16 cellular contexts compared by ENCODE assay signal in genomic region chr17:16313159-16314090, GRCh38. TPM values are rescaled to one million over a fixed set of nuclear protein-coding genes. Genes with fewer than 3 reads are reported as not detected.
DNase-seq lines count a peak whose midpoint lies in the region; ATAC-seq, FAIRE-seq and TF ChIP-seq lines count a peak whose summit lies in the region.
"Had no signal": no experiment of that assay in that cellular context is flagged by ENCODE, and none has a peak within 500 bp of the region (broad histone marks: within the 10 kb centered on the region; RNA-seq: fewer than 3 reads in every experiment).

No MANE protein-coding gene starts in this region.

- H3K27ac ChIP-seq in A549 (peak overlapping the region in 1 of 2 experiments; percentile 52; a peak in 3 of 6 replicates), HEK293 (ENCODE audit: extremely low read depth, low read depth, low read length) (0 out of 2 replicates have a peak overlapping the region, but pooled peaks have one; percentile 0)

- ATAC-seq in A549 (peak; percentile 41 to 60; a peak in 3 of 6 replicates), left lobe of liver (peak; percentile 96)
- ATAC-seq: GM23338, left cardiac atrium had no signal

- TF ChIP-seq RAD21 in A549 (conservative IDR thresholded peaks at IDR 0.05 in 1 of 2, IDR thresholded peaks at IDR 0.05 in 1 of 2), result no peak

- POLR2A ChIA-PET in A549 (lab: Yijun Ruan, JAX), result interaction anchor here (0.6 to 1.0 kb wide), 2 partner anchors 39 to 83 kb away, joined by 3 to 4 read pairs; partner anchors contain the start of gene CENPV
- POLR2A ChIA-PET in HEK293 (lab: Yijun Ruan, JAX), result interaction anchor here (0.5 to 0.6 kb wide), 2 partner anchors 10 to 39 kb away, joined by 3 to 4 read pairs; no protein-coding TSS in a partner anchor

- peaks cover 0 to 30% of the 10 kb centered on the region in 2 experiments; a peak in 2 of 3 replicates for H3K36me3 ChIP-seq in HEK293 (ENCODE audit: control insufficient read depth in 2 of 2, insufficient read depth in 1 of 2, low read length in 2 of 2)

- peaks cover 13% of the 10 kb centered on the region for H3K4me1 ChIP-seq in A549
- H3K4me1 ChIP-seq in HEK293 (ENCODE audit: control insufficient read depth, insufficient read depth, low read length), result peaks cover 8% of the 10 kb centered on the region

- no peak for TF ChIP-seq CTCF in A549 (IDR thresholded peaks at IDR 0.05)
- TF ChIP-seq CTCF in HEK293 (tag by site-specific recombination; IDR thresholded peaks at IDR 0.05), result no peak
- no peak for TF ChIP-seq CTCF in astrocyte of the cerebellum (IDR thresholded peaks at IDR 0.05; ENCODE audit: low read depth, low read length, missing control alignments)

- no peak for TF ChIP-seq EP300 in A549 (IDR thresholded peaks at IDR 0.05)

- H3K9me3 ChIP-seq in A549 (no peaks in the 10 kb centered on the region), HEK293 (ENCODE audit: control insufficient read depth, insufficient read depth, low read depth, low read length) (no peaks in the 10 kb centered on the region)

- H3K4me2 ChIP-seq in A549, result peak overlapping the region; percentile 27
- H3K4me2 ChIP-seq: GM23338 had no signal

- in situ Hi-C loops in astrocyte of the cerebellum (cut with HindIII; ENCODE audit: low sequenced_read_pairs), result no loop called here

- FAIRE-seq in A549 (lab: Jason Lieb, UNC), result peak; percentile 36
- FAIRE-seq: TTC549 had no signal

- WGBS in A549 (ENCODE audit: missing lambda C conversion rate), result 73% methylated on average over 7 of the region's 7 CpGs

- TF ChIP-seq POLR2A in A549 (IDR thresholded peaks at IDR 0.05; ENCODE audit: low read length), result no peak

- DNase-seq in A549 (ENCODE audit: low read depth in 1 of 2, low spot score in 1 of 2) (peak in 1 of 2 experiments; percentile 19), astrocyte of the cerebellum (ENCODE audit: low read depth) (peak; percentile 53), left lobe of liver (ENCODE audit: low spot score) (peak; percentile 72), H4 (ENCODE audit: low spot score) (no peak), NCI-H524 (lab: John Stamatoyannopoulos, UW) (no peak), T-helper 2 cell (no peak)
- DNase-seq in stimulated activated CD4-positive, alpha-beta T cell treated with anti-CD3 and anti-CD28 coated beads, Interleukin-12 subunit alpha, Interleukin-12 subunit beta, amount 100 ng/mL, for 4 hours, result no peak
- DNase-seq: activated CD8-positive, alpha-beta memory T cell treated with anti-CD3 and anti-CD28 coated beads for 24 hours; dermis blood vessel endothelial cell; left cardiac atrium; MV-4-11; NCI-H2081 treated with DMSO at 0.1 percent for 48 hours; SIG-M5 had no signal

- H3K4me3 ChIP-seq in A549 (no peak overlapping the region), HEK293 (ENCODE audit: low read depth, low read length) (no peak overlapping the region), astrocyte of the cerebellum (ENCODE audit: low read depth, low read length) (no peak overlapping the region)
- H3K4me3 ChIP-seq: GM23338 had no signal

- CTCF ChIA-PET in A549 (lab: Yijun Ruan, JAX) (interaction anchor here (0.6 to 1.9 kb wide), 7 partner anchors 9 to 40 kb away, joined by 3 to 24 read pairs (median 3); partner anchors contain the start of gene CENPV), HEK293 (lab: Yijun Ruan, JAX) (interaction anchor here (0.6 to 0.9 kb wide), 3 partner anchors 9 to 1134 kb away, joined by 3 to 4 read pairs (median 3); no protein-coding TSS in a partner anchor)

TF ChIP-seq in A549, 52 proteins besides CTCF, POLR2A, EP300 and RAD21:
- TF ChIP-seq ESRRA (IDR thresholded peaks at IDR 0.05; ENCODE audit: borderline replicate concordance, low read length) (no peak), CEBPB (IDR thresholded peaks at IDR 0.05) (no peak), RFX5 (IDR thresholded peaks at IDR 0.05) (no peak), CBX8 (IDR thresholded peaks at IDR 0.05) (no peak)
- TF ChIP-seq, protein P1, sequence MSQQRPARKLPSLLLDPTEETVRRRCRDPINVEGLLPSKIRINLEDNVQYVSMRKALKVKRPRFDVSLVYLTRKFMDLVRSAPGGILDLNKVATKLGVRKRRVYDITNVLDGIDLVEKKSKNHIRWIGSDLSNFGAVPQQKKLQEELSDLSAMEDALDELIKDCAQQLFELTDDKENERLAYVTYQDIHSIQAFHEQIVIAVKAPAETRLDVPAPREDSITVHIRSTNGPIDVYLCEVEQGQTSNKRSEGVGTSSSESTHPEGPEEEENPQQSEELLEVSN (IDR thresholded peaks at IDR 0.05; ENCODE audit: borderline replicate concordance, low read depth), result no peak

TF ChIP-seq in HEK293, 187 proteins besides CTCF, POLR2A, EP300 and RAD21 (continues in another document):
- TF ChIP-seq TRIM28 (IDR thresholded peaks at IDR 0.05; ENCODE audit: borderline replicate concordance, low read length), result peak; percentile 56; the same call in 1 of the 2 replicates
- no peak for TF ChIP-seq ZNF214 (tag by site-specific recombination; IDR thresholded peaks at IDR 0.05; ENCODE audit: borderline replicate concordance)
- TF ChIP-seq PRDM1 (tag by site-specific recombination; IDR thresholded peaks at IDR 0.05), result peak; percentile 79; the same call in 1 of the 2 replicates
- 0 out of 2 replicates have a peak, but pooled peaks have one; percentile 46 for TF ChIP-seq ZSCAN16 (tag by site-specific recombination; IDR thresholded peaks at IDR 0.05)
- no peak for TF ChIP-seq KLF8 (tag by site-specific recombination; IDR thresholded peaks at IDR 0.05)
- no peak for TF ChIP-seq ZNF76 (tag by site-specific recombination; IDR thresholded peaks at IDR 0.05; ENCODE audit: borderline replicate concordance, low read depth)
- no peak for TF ChIP-seq ZNF138 (tag by site-specific recombination; IDR thresholded peaks at IDR 0.05; ENCODE audit: borderline replicate concordance)
- no peak for TF ChIP-seq ZNF837 (tag by site-specific recombination; IDR thresholded peaks at IDR 0.05)
- peak; percentile 71 for TF ChIP-seq FEZF1 (tag by site-specific recombination; IDR thresholded peaks at IDR 0.05)
- TF ChIP-seq, protein P2, sequence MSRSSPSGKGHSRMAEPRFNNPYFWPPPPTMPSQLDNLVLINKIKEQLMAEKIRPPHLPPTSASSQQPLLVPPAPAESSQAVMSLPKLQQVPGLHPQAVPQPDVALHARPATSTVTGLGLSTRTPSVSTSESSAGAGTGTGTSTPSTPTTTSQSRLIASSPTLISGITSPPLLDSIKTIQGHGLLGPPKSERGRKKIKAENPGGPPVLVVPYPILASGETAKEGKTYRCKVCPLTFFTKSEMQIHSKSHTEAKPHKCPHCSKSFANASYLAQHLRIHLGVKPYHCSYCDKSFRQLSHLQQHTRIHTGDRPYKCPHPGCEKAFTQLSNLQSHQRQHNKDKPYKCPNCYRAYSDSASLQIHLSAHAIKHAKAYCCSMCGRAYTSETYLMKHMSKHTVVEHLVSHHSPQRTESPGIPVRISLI (tag by site-specific recombination; IDR thresholded peaks at IDR 0.05), result no peak
- peak; percentile 46; the same call in 1 of the 2 replicates for TF ChIP-seq ZBTB17 (tag by site-specific recombination; IDR thresholded peaks at IDR 0.05)
- TF ChIP-seq SCRT1 (tag by site-specific recombination; IDR thresholded peaks at IDR 0.05; ENCODE audit: borderline replicate concordance), result 0 out of 2 replicates have a peak, but pooled peaks have one; percentile 20
- TF ChIP-seq SCRT2 (tag by site-specific recombination; IDR thresholded peaks at IDR 0.05), result peak; percentile 80
- no peak for TF ChIP-seq ZNF211 (tag by site-specific recombination; IDR thresholded peaks at IDR 0.05; ENCODE audit: low read depth)
- TF ChIP-seq EGR2 (tag by site-specific recombination; IDR thresholded peaks at IDR 0.05; ENCODE audit: low read depth), result peak; percentile 53
- no peak for TF ChIP-seq ZNF585B (tag by site-specific recombination; IDR thresholded peaks at IDR 0.05)
- no peak for TF ChIP-seq OVOL3 (tag by site-specific recombination; IDR thresholded peaks at IDR 0.05)
- TF ChIP-seq ZIC2 (tag by site-specific recombination; IDR thresholded peaks at IDR 0.05), result peak; percentile 65
- no peak for TF ChIP-seq ZNF626 (tag by site-specific recombination; IDR thresholded peaks at IDR 0.05)
- peak; percentile 65 for TF ChIP-seq ZBTB8A (tag by site-specific recombination; IDR thresholded peaks at IDR 0.05)
- TF ChIP-seq, protein P3, sequence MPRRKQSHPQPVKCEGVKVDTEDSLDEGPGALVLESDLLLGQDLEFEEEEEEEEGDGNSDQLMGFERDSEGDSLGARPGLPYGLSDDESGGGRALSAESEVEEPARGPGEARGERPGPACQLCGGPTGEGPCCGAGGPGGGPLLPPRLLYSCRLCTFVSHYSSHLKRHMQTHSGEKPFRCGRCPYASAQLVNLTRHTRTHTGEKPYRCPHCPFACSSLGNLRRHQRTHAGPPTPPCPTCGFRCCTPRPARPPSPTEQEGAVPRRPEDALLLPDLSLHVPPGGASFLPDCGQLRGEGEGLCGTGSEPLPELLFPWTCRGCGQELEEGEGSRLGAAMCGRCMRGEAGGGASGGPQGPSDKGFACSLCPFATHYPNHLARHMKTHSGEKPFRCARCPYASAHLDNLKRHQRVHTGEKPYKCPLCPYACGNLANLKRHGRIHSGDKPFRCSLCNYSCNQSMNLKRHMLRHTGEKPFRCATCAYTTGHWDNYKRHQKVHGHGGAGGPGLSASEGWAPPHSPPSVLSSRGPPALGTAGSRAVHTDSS (tag by site-specific recombination; IDR thresholded peaks at IDR 0.05), result no peak
- TF ChIP-seq ZBTB26 (tag by site-specific recombination; optimal IDR thresholded peaks at IDR 0.05), result no peak
- TF ChIP-seq WT1 (tag by site-specific recombination; IDR thresholded peaks at IDR 0.05), result peak; percentile 57; the same call in 1 of the 2 replicates
- TF ChIP-seq ZNF558 (tag by site-specific recombination; IDR thresholded peaks at IDR 0.05), result no peak

RNA-seq across cellular contexts. Expression of gene CENPV, which starts 39.8 kb away (rescaled TPM):
- polyA plus RNA-seq in A549 (2011; rRNA removed) (191 and 202 TPM in 2 replicates), A549 (2017; fragmentation: RNase III; extraction: RNeasy Plus Mini Kit Qiagen cat#74134 plus additional on column Dnase treatment) (106 to 114 TPM (median 112 TPM) in 3 replicates)
- polyA plus RNA-seq in A549 (2012; cell fraction: cytosol; rRNA removed), result 205 and 246 TPM in 2 replicates
- polyA plus RNA-seq in A549 (2012; cell fraction: nucleus; rRNA removed), result 138 and 220 TPM in 2 replicates
- polyA minus RNA-seq in A549 (2011; rRNA and poly(A)+ RNA removed), result 82.3 and 91.1 TPM in 2 replicates
- 22.8 TPM for total RNA-seq in left lobe of liver
- total RNA-seq in H4 (2014; rRNA removed; shearing (Covaris generic)), result 33.5 and 42.3 TPM in 2 replicates

Comparison
In these comparisons a context has a peak if more than half of its experiments do, and no peak if none do; other contexts are left out.
1. DNase-seq: peak in astrocyte of the cerebellum (single experiment) and left lobe of liver (single experiment); none in H4 (single experiment), NCI-H524 (0 of 2), T-helper 2 cell (0 of 5) and stimulated activated CD4-positive, alpha-beta T cell treated with anti-CD3 and anti-CD28 coated beads, Interleukin-12 subunit alpha, Interleukin-12 subunit beta, amount 100 ng/mL, for 4 hours (single experiment).